1 cellular context compared by ENCODE assay signal in the genomic region with DNA sequence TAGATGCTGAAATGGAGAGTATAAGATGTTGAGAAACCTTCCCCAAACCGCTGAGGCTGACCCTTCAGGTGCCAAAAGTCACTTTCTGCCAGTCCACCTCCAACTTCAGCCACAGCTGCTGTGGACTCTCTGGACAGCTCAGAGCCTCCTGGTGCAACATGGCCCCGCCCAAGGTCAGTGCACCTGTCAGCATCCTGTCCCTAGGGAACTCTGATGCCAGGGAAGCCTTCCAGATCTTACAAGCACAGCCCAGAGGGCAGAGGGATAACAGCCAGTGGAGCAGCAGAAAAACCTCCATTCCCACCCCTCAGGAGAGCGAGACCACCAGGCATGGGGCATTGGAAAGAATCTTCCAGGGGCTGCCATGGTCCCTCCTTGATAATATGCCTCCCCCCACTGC.
TF ChIP-seq lines count a peak whose summit lies in the region.

No MANE protein-coding gene starts in this region.

TF ChIP-seq in HepG2, 621 proteins besides CTCF, POLR2A, EP300 and RAD21:
- TF ChIP-seq FIP1L1 (IDR thresholded peaks at IDR 0.05; ENCODE audit: borderline replicate concordance, insufficient read depth, low read depth, low read length): no peak
- TF ChIP-seq, protein P1, sequence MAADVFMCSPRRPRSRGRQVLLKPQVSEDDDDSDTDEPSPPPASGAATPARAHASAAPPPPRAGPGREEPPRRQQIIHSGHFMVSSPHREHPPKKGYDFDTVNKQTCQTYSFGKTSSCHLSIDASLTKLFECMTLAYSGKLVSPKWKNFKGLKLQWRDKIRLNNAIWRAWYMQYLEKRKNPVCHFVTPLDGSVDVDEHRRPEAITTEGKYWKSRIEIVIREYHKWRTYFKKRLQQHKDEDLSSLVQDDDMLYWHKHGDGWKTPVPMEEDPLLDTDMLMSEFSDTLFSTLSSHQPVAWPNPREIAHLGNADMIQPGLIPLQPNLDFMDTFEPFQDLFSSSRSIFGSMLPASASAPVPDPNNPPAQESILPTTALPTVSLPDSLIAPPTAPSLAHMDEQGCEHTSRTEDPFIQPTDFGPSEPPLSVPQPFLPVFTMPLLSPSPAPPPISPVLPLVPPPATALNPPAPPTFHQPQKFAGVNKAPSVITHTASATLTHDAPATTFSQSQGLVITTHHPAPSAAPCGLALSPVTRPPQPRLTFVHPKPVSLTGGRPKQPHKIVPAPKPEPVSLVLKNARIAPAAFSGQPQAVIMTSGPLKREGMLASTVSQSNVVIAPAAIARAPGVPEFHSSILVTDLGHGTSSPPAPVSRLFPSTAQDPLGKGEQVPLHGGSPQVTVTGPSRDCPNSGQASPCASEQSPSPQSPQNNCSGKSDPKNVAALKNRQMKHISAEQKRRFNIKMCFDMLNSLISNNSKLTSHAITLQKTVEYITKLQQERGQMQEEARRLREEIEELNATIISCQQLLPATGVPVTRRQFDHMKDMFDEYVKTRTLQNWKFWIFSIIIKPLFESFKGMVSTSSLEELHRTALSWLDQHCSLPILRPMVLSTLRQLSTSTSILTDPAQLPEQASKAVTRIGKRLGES (CRISPR knock-in tag; IDR thresholded peaks at IDR 0.05; ENCODE audit: borderline replicate concordance): no peak
- TF ChIP-seq ZNF703 (CRISPR knock-in tag; IDR thresholded peaks at IDR 0.05; ENCODE audit: borderline replicate concordance): no peak
- no peak for TF ChIP-seq ZBTB1 (CRISPR knock-in tag; IDR thresholded peaks at IDR 0.05; ENCODE audit: borderline replicate concordance)
- TF ChIP-seq PHF20 (CRISPR knock-in tag; IDR thresholded peaks at IDR 0.05): no peak
- no peak for TF ChIP-seq MLLT10 (CRISPR knock-in tag; IDR thresholded peaks at IDR 0.05)
- TF ChIP-seq PITX1 (CRISPR knock-in tag; IDR thresholded peaks at IDR 0.05): no peak
- no peak for TF ChIP-seq ZFX (CRISPR knock-in tag; IDR thresholded peaks at IDR 0.05; ENCODE audit: low read depth)
- no peak for TF ChIP-seq ZSCAN12 (CRISPR knock-in tag; IDR thresholded peaks at IDR 0.05)
- no peak for TF ChIP-seq XBP1 (CRISPR knock-in tag; IDR thresholded peaks at IDR 0.05)
- TF ChIP-seq ZNF326 (CRISPR knock-in tag; IDR thresholded peaks at IDR 0.05; ENCODE audit: borderline replicate concordance): no peak
- no peak for TF ChIP-seq CREB1 (IDR thresholded peaks at IDR 0.05)
- TF ChIP-seq CREB1 (CRISPR knock-in tag; IDR thresholded peaks at IDR 0.05): no peak
- TF ChIP-seq, protein P2, sequence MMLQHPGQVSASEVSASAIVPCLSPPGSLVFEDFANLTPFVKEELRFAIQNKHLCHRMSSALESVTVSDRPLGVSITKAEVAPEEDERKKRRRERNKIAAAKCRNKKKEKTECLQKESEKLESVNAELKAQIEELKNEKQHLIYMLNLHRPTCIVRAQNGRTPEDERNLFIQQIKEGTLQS (CRISPR knock-in tag; IDR thresholded peaks at IDR 0.05): no peak
- TF ChIP-seq SRSF1 (optimal IDR thresholded peaks at IDR 0.05; ENCODE audit: low read depth, low read length): no peak
- no peak for TF ChIP-seq ZNF790 (CRISPR knock-in tag; IDR thresholded peaks at IDR 0.05; ENCODE audit: borderline replicate concordance)
- no peak for TF ChIP-seq ZNF484 (CRISPR knock-in tag; IDR thresholded peaks at IDR 0.05; ENCODE audit: borderline replicate concordance, low read depth)
- no peak for TF ChIP-seq TEAD2 (CRISPR knock-in tag; IDR thresholded peaks at IDR 0.05)
- no peak for TF ChIP-seq MED8 (CRISPR knock-in tag; IDR thresholded peaks at IDR 0.05; ENCODE audit: insufficient replicate concordance)
- TF ChIP-seq ZNF251 (CRISPR knock-in tag; IDR thresholded peaks at IDR 0.05): no peak
- TF ChIP-seq ARID2 (CRISPR knock-in tag; IDR thresholded peaks at IDR 0.05; ENCODE audit: borderline replicate concordance): no peak
